Comparison of ENCODE assay signal across 8 cellular contexts in genomic region chr2:215435261-215435808, GRCh38. TPM values are rescaled to one million over a fixed set of nuclear protein-coding genes. Genes with fewer than 3 reads are reported as not detected.
DNase-seq lines count a peak whose midpoint lies in the region; FAIRE-seq and TF ChIP-seq lines count a peak whose summit lies in the region.

No MANE protein-coding gene starts in this region.

- H3K27me3 ChIP-seq in H9 (ENCODE audit: insufficient read depth, low read length) (no peaks in the 10 kb centered on the region), colonic mucosa (no peaks in the 10 kb centered on the region), tibial nerve (no peaks in the 10 kb centered on the region)

- TF ChIP-seq CTCF in H9 (conservative IDR thresholded peaks at IDR 0.05) (no peak), colonic mucosa (IDR thresholded peaks at IDR 0.05) (no peak), tibial nerve (IDR thresholded peaks at IDR 0.05) (no peak), GM13976 (IDR thresholded peaks at IDR 0.05; ENCODE audit: borderline replicate concordance, control extremely low read depth, extremely low read depth, insufficient read depth, missing control alignments) (no peak)

- TF ChIP-seq POLR2A in GM12892 (IDR thresholded peaks at IDR 0.05; ENCODE audit: low read depth, low read length) = no peak
- no peak for TF ChIP-seq POLR2A in tibial nerve (IDR thresholded peaks at IDR 0.05)

- H3K79me2 ChIP-seq in H9 (ENCODE audit: insufficient read depth, low read length) = no peaks in the 10 kb centered on the region

- H2BK120ac ChIP-seq in H9 (ENCODE audit: low read depth, low read length, poor library complexity, severe bottlenecking) = no peak overlapping the region

- H2AK5ac ChIP-seq in H9 (ENCODE audit: insufficient read length, low read length) = no peak overlapping the region

- H3K9me3 ChIP-seq in H9 (ENCODE audit: control insufficient read depth, low read depth, low read length) = no peaks in the 10 kb centered on the region
- H3K9me3 ChIP-seq in colonic mucosa = no peaks in the 10 kb centered on the region
- H3K9me3 ChIP-seq in tibial nerve = no peaks in the 10 kb centered on the region

- H3K9ac ChIP-seq in H9 (ENCODE audit: extremely low read depth, insufficient read length, low read length) (peak overlapping the region; percentile 31), colonic mucosa (ENCODE audit: low read depth in 2 of 2, low read length in 2 of 2) (peak overlapping the region; percentile 28 to 67)

- no peak overlapping the region for H3K23ac ChIP-seq in H9 (ENCODE audit: insufficient read length, low read depth, low read length)

- no peak overlapping the region for H3K27ac Mint-ChIP-seq in H9

- no peak overlapping the region; the same call in 1 of the 2 replicates for H3K14ac ChIP-seq in H9 (ENCODE audit: insufficient read depth, low read length)

- no peak overlapping the region for H4K8ac ChIP-seq in H9 (replicated peaks; ENCODE audit: insufficient read length, low read depth, low read length)

- H3T11ph ChIP-seq in H9 (ENCODE audit: low read length) = no peak overlapping the region

- no peak overlapping the region for H2BK12ac ChIP-seq in H9 (ENCODE audit: insufficient read length, low read depth, low read length)

- no peaks in the 10 kb centered on the region for H3K79me1 ChIP-seq in H9 (ENCODE audit: insufficient read depth, low read depth, low read length, poor library complexity, severe bottlenecking)

- H3K27me3 Mint-ChIP-seq in H9 (ENCODE audit: low read depth) = peaks cover 6% of the 10 kb centered on the region

- H3K27ac ChIP-seq in H9 (ENCODE audit: insufficient read length, low read depth, low read length) (no peak overlapping the region), colonic mucosa (peak overlapping the region; percentile 71), tibial nerve (peak overlapping the region; percentile 77 to 95 (median 92))

- H3K4me1 Mint-ChIP-seq in H9 = peaks cover 19 to 22% of the 10 kb centered on the region in 2 experiments

- intact Hi-C loops in colonic mucosa (cut with DNase I) = no loop called here

- peak overlapping the region; percentile 3 for H3K18ac ChIP-seq in H9 (ENCODE audit: insufficient read length, low read depth, low read length)

- no peak overlapping the region for H4K5ac ChIP-seq in H9 (ENCODE audit: insufficient read length, low read depth, low read length)

- FAIRE-seq in GM12892 (lab: Jason Lieb, UNC) = no peak

- no peak for TF ChIP-seq EP300 in tibial nerve (IDR thresholded peaks at IDR 0.05)

- no peaks in the 10 kb centered on the region for H3K9me3 Mint-ChIP-seq in H9

- H4K20me1 ChIP-seq in H9 (ENCODE audit: control insufficient read depth, insufficient read depth, insufficient read length) = no peaks in the 10 kb centered on the region

- H3K23me2 ChIP-seq in H9 (ENCODE audit: insufficient read length, low read depth, low read length, poor library complexity, severe bottlenecking) = peaks cover 6% of the 10 kb centered on the region

- H3K4ac ChIP-seq in H9 (ENCODE audit: low read depth, low read length) = no peak overlapping the region

- in situ Hi-C loops in GM13976 (cut with MboI; ENCODE audit: low sequenced_read_pairs, unreplicated experiment) = no loop called here

- peak overlapping the region; percentile 80 for H3K4me2 ChIP-seq in H9 (ENCODE audit: insufficient read depth, insufficient read length, low read length)

- H3K4me3 Mint-ChIP-seq in H9 = peak overlapping the region; percentile 87 to 93

- H3K36me3 ChIP-seq in colonic mucosa (no peaks in the 10 kb centered on the region), tibial nerve (peaks cover 0 to 9% (median 0%) of the 10 kb centered on the region in 3 donors)

- peak overlapping the region; percentile 44 for H3K4me3 ChIP-seq in colonic mucosa
- peak overlapping the region; percentile 58 to 85 (median 62) for H3K4me3 ChIP-seq in tibial nerve

- H2BK20ac ChIP-seq in H9 (ENCODE audit: low read depth, low read length, poor library complexity, severe bottlenecking) = no peak overlapping the region

- H2BK15ac ChIP-seq in H9 (ENCODE audit: low read depth, low read length) = no peak overlapping the region

- H4K91ac ChIP-seq in H9 (ENCODE audit: insufficient read length, low read depth, low read length) = no peak overlapping the region

- H3K4me1 ChIP-seq in H9 (ENCODE audit: insufficient read depth, low read length) (no peaks in the 10 kb centered on the region), colonic mucosa (no peaks in the 10 kb centered on the region), tibial nerve (peaks cover 0 to 62% (median 3%) of the 10 kb centered on the region in 4 donors)

- H2BK5ac ChIP-seq in H9 (ENCODE audit: insufficient read length, low read length) = no peak overlapping the region

- peak; percentile 4 for DNase-seq in GM12892 (ENCODE audit: insufficient read length)
- peak; percentile 74 for DNase-seq in H9
- peak; percentile 12 for DNase-seq in NCI-H69 (lab: John Stamatoyannopoulos, UW)
- DNase-seq in colonic mucosa = no peak
- peak; percentile 57 to 66 for DNase-seq in lung microvascular endothelial cell (ENCODE audit: low read depth in 2 of 2)
- DNase-seq in tibial nerve (ENCODE audit: low spot score in 2 of 2) = no peak
- no peak for DNase-seq in hippocampal formation (lab: John Stamatoyannopoulos, UW)
- DNase-seq in GM13976 (ENCODE audit: low spot score) = no peak

- WGBS in H9 (ENCODE audit: extremely low coverage, insufficient read length, low lambda C conversion rate) = no CpG with 5 or more reads among the region's 26 CpGs
- 1% methylated on average over 23 to 24 of the region's 26 CpGs for WGBS in tibial nerve, 2 donors

- no peak overlapping the region for H2AFZ ChIP-seq in H9 (ENCODE audit: low read length)

- no peak overlapping the region for H3K56ac ChIP-seq in H9 (ENCODE audit: insufficient read length, low read depth, low read length)

- peaks cover 0 to 11% (median 3%) of the 10 kb centered on the region in 3 experiments; a peak in 4 of 7 replicates for H3K36me3 Mint-ChIP-seq in H9 (ENCODE audit: insufficient read depth in 1 of 3, low read depth in 3 of 3)

RNA-seq across cellular contexts. Expression of gene FN1, which starts 0.5 kb away (rescaled TPM):
- polyA plus RNA-seq in GM12892 (2012; ENCODE audit: missing spikeins) = 2.2 TPM
- total RNA-seq in H9 (2021) = 56.0 and 61.3 TPM in 2 replicates
- total RNA-seq in colonic mucosa = 100 to 1,000 TPM; 115 to 315 TPM
- 305 and 470 TPM in 2 replicates for total RNA-seq in lung microvascular endothelial cell
- total RNA-seq in tibial nerve = 100 to 1,000 TPM; 272 to 709 (median 375) TPM

Comparison
In these comparisons a context has a peak if more than half of its experiments do, and no peak if none do; other contexts are left out.
1. DNase-seq: peak in GM12892 (single experiment), H9 (single experiment), NCI-H69 (single experiment) and lung microvascular endothelial cell (2 of 2); none in colonic mucosa (single experiment), tibial nerve (0 of 2), hippocampal formation (0 of 2) and GM13976 (single experiment).